ENCODE assay signal across 24 cellular contexts in genomic region chr10:112520864-112521263, GRCh38.
"Had no signal": no experiment of that assay in that cellular context is flagged by ENCODE, and none has a peak within 500 bp of the region (broad histone marks: within the 10 kb centered on the region; RNA-seq: fewer than 3 reads in every experiment).

No MANE protein-coding gene starts in this region.

- ATAC-seq: activated T-cell treated with anti-CD3 and anti-CD28 coated beads, Interleukin-2, amount 50 U/mL, for 72 hours had no signal

- H3K4me1 ChIP-seq: Peyer's patch, SJCRH30 had no signal

- H3K9me2 ChIP-seq: SK-N-SH had no signal

- H3K4me3 ChIP-seq: adrenal gland, Peyer's patch, SJCRH30 had no signal

- DNase-seq: activated CD4-positive, alpha-beta memory T cell treated with anti-CD3 and anti-CD28 coated beads, Interleukin-2, amount 10 ng/mL, durations not matched to agents 7 days and 5 days; activated CD4-positive, alpha-beta T cell treated with anti-CD3 and anti-CD28 coated beads, Interleukin-2, amount 50 U/mL, for 1 hour; activated CD4-positive, CD25-positive, alpha-beta regulatory T cell; activated gamma-delta T cell treated with Interleukin-2 at 50 U/mL for 16 hours; activated naive CD4-positive, alpha-beta T cell treated with anti-CD3 and anti-CD28 coated beads, Interleukin-2, amount 10 ng/mL, durations not matched to agents 7 days and 5 days; activated naive CD8-positive, alpha-beta T cell treated with anti-CD3 and anti-CD28 coated beads for 36 hours; activated T-cell treated with anti-CD3 and anti-CD28 coated beads, Interleukin-2, amount 50 U/mL, for 72 hours; adrenal gland; anterior cingulate cortex; Kasumi-1; NCI-H1930; NCI-H2171; NCI-H226; NCI-H69; NK-92 treated with Interleukin-12 subunit alpha and Interleukin-12 subunit beta, amount 100 ng/mL, for 24 hours; OCI-M1; Peyer's patch; Right ventricle myocardium superior; SJCRH30; SK-N-SH; T-helper 1 cell had no signal

- H3K36me3 ChIP-seq: adrenal gland, Peyer's patch, SJCRH30 had no signal

- H3K9me3 Mint-ChIP-seq: activated CD4-positive, alpha-beta memory T cell treated with anti-CD3 and anti-CD28 coated beads, Interleukin-2, amount 10 ng/mL, durations not matched to agents 7 days and 5 days; activated naive CD4-positive, alpha-beta T cell treated with anti-CD3 and anti-CD28 coated beads, Interleukin-2, amount 10 ng/mL, durations not matched to agents 7 days and 5 days; activated naive CD8-positive, alpha-beta T cell treated with anti-CD3 and anti-CD28 coated beads for 36 hours; activated T-cell treated with anti-CD3 and anti-CD28 coated beads, Interleukin-2, amount 50 U/mL, for 72 hours; activated T-helper 2 cell treated with anti-CD3 and anti-CD28 coated beads, Interferon-gamma antibody, Interleukin-2, Interleukin-4, amounts not matched to agents 10 μg/mL and 5 μg/mL and 100 μg/mL, durations not matched to agents 14 hours and 24 hours and 36 hours had no signal

- H3K4me3 Mint-ChIP-seq: activated CD4-positive, alpha-beta memory T cell treated with anti-CD3 and anti-CD28 coated beads, Interleukin-2, amount 10 ng/mL, durations not matched to agents 7 days and 5 days; activated naive CD4-positive, alpha-beta T cell treated with anti-CD3 and anti-CD28 coated beads, Interleukin-2, amount 10 ng/mL, durations not matched to agents 7 days and 5 days; activated naive CD8-positive, alpha-beta T cell treated with anti-CD3 and anti-CD28 coated beads for 36 hours; activated T-cell treated with anti-CD3 and anti-CD28 coated beads, Interleukin-2, amount 50 U/mL, for 72 hours had no signal

- H3K9ac ChIP-seq: SK-N-SH had no signal

- H3K27ac Mint-ChIP-seq: activated CD4-positive, alpha-beta memory T cell treated with anti-CD3 and anti-CD28 coated beads, Interleukin-2, amount 10 ng/mL, durations not matched to agents 7 days and 5 days; activated naive CD4-positive, alpha-beta T cell treated with anti-CD3 and anti-CD28 coated beads, Interleukin-2, amount 10 ng/mL, durations not matched to agents 7 days and 5 days; activated naive CD8-positive, alpha-beta T cell treated with anti-CD3 and anti-CD28 coated beads for 36 hours; activated T-cell treated with anti-CD3 and anti-CD28 coated beads, Interleukin-2, amount 50 U/mL, for 72 hours; activated T-helper 2 cell treated with anti-CD3 and anti-CD28 coated beads, Interferon-gamma antibody, Interleukin-2, Interleukin-4, amounts not matched to agents 10 μg/mL and 5 μg/mL and 100 μg/mL, durations not matched to agents 14 hours and 24 hours and 36 hours had no signal

- H3K27ac ChIP-seq: adrenal gland, Peyer's patch, RWPE1, SJCRH30, VCaP had no signal

- H3K27me3 ChIP-seq: adrenal gland, Peyer's patch, SJCRH30 had no signal

- H3K36me3 Mint-ChIP-seq: activated naive CD4-positive, alpha-beta T cell treated with anti-CD3 and anti-CD28 coated beads, Interleukin-2, amount 10 ng/mL, durations not matched to agents 7 days and 5 days had no signal

- H3K9me3 ChIP-seq: adrenal gland, Peyer's patch, SJCRH30, SK-N-SH had no signal

- H3K4me2 ChIP-seq: SK-N-SH had no signal

- H3K27me3 Mint-ChIP-seq: activated CD4-positive, alpha-beta memory T cell treated with anti-CD3 and anti-CD28 coated beads, Interleukin-2, amount 10 ng/mL, durations not matched to agents 7 days and 5 days; activated naive CD4-positive, alpha-beta T cell treated with anti-CD3 and anti-CD28 coated beads, Interleukin-2, amount 10 ng/mL, durations not matched to agents 7 days and 5 days; activated naive CD8-positive, alpha-beta T cell treated with anti-CD3 and anti-CD28 coated beads for 36 hours had no signal
